Comparison of ENCODE assay signal across 8 cellular contexts in the genomic region with DNA sequence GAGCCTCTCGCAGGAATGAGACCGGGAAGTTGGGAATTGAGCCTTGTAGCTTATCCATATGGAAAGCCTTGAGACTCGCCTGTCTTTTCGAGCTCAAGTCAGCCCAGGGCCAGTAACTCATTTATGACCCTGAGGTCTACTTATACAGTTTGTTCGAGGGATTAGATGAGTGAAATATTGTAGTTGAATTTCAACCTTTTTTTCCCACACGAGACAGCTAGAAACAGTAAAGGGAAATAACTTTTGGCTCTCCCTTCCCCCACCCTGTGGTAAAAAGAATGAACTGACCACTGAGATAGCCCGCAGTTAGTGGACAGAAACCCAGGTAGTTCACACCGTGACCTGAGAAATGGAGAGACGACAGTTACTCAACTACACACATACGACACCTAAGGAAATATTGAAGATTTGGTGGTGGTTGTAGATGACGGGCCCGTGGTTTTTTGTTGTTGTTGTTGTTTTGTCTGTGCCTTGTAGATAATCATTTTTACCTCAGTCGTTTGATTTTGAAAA. TPM values are rescaled to one million over a fixed set of nuclear protein-coding genes. Genes with fewer than 3 reads are reported as not detected.
DNase-seq lines count a peak whose midpoint lies in the region; ATAC-seq, FAIRE-seq and TF ChIP-seq lines count a peak whose summit lies in the region.

No MANE protein-coding gene starts in this region.

- H2AFZ ChIP-seq in OCI-LY1 (ENCODE audit: low read length): no peak overlapping the region

- H4K5ac ChIP-seq in mesendoderm (ENCODE audit: low read length): no peak overlapping the region

- peak overlapping the region; percentile 96 for H3K4me3 Mint-ChIP-seq in central memory CD8-positive, alpha-beta T cell

- peaks cover 5% of the 10 kb centered on the region for H3K79me1 ChIP-seq in mesendoderm (ENCODE audit: low read length)

- H3K79me2 ChIP-seq in OCI-LY1 (ENCODE audit: insufficient read depth, low read length) (peaks cover 44% of the 10 kb centered on the region), mesendoderm (ENCODE audit: control insufficient read depth, insufficient read depth, low read length) (peaks cover 34% of the 10 kb centered on the region)

- peaks cover 45% of the 10 kb centered on the region for H3K4me1 ChIP-seq in OCI-LY1 (ENCODE audit: insufficient read depth, low read length, severe bottlenecking)
- peaks cover 2% of the 10 kb centered on the region for H3K4me1 ChIP-seq in mesendoderm (ENCODE audit: control insufficient read depth, low read depth, low read length)

- WGBS in mesendoderm (ENCODE audit: extremely low coverage, insufficient coverage, low lambda C conversion rate): no CpG with 5 or more reads among the region's 13 CpGs

- H3K4me2 ChIP-seq in OCI-LY1 (ENCODE audit: low read length) (peak overlapping the region; percentile 93), mesendoderm (ENCODE audit: low read length) (peak overlapping the region; percentile 96)

- H3F3A ChIP-seq in OCI-LY1 (ENCODE audit: insufficient read depth, low read length): 0 out of 2 replicates have a peak, but pooled peaks cover 3% of the 10 kb centered on the region

- H3K18ac ChIP-seq in mesendoderm (ENCODE audit: low read length): peak overlapping the region; percentile 55

- no peak overlapping the region for H2BK120ac ChIP-seq in mesendoderm (ENCODE audit: low read depth, low read length)

- no peaks in the 10 kb centered on the region for H3K27me3 Mint-ChIP-seq in central memory CD8-positive, alpha-beta T cell

- no peak for ATAC-seq in central memory CD8-positive, alpha-beta T cell (replicated peaks; ENCODE audit: extremely low read depth, poor library complexity, severe bottlenecking)

- H3K27ac ChIP-seq in OCI-LY1 (ENCODE audit: low read depth, low read length, poor library complexity, severe bottlenecking): peak overlapping the region; percentile 62
- no peak overlapping the region for H3K27ac ChIP-seq in mesendoderm (ENCODE audit: low read depth, low read length)

- peak; percentile 49 for FAIRE-seq in GM19239 (lab: Jason Lieb, UNC)

- TF ChIP-seq CTCF in OCI-LY1 (IDR thresholded peaks at IDR 0.05; ENCODE audit: low read length): no peak

- no peaks in the 10 kb centered on the region for H4K20me1 ChIP-seq in OCI-LY1 (ENCODE audit: insufficient read depth, low read length)

- peaks cover 39% of the 10 kb centered on the region for H3K36me3 ChIP-seq in OCI-LY1 (ENCODE audit: insufficient read depth, low read length)
- H3K36me3 ChIP-seq in mesendoderm (ENCODE audit: control insufficient read depth, insufficient read depth, low read length): no peaks in the 10 kb centered on the region

- H3K36me3 Mint-ChIP-seq in central memory CD8-positive, alpha-beta T cell (ENCODE audit: insufficient read depth): peaks cover 36% of the 10 kb centered on the region

- H3K27ac Mint-ChIP-seq in central memory CD8-positive, alpha-beta T cell (ENCODE audit: low read depth): peak overlapping the region; percentile 94

- peak overlapping the region; percentile 96 for H3K4me3 ChIP-seq in OCI-LY1 (ENCODE audit: low read depth, low read length, poor library complexity, severe bottlenecking)
- peak overlapping the region; percentile 93 for H3K4me3 ChIP-seq in mesendoderm (ENCODE audit: low read length)

- no peaks in the 10 kb centered on the region for H3K27me3 ChIP-seq in OCI-LY1 (ENCODE audit: insufficient read depth, low read length)
- no peaks in the 10 kb centered on the region for H3K27me3 ChIP-seq in mesendoderm (ENCODE audit: insufficient read depth, low read length, poor library complexity)

- peak; percentile 9 for DNase-seq in GM19239 (ENCODE audit: insufficient read length, low spot score)
- no peak for DNase-seq in central memory CD8-positive, alpha-beta T cell (ENCODE audit: low spot score in 2 of 2)
- DNase-seq in mesendoderm: peak; percentile 81
- DNase-seq in NCI-H1417 treated with DMSO at 0.1 percent for 48 hours (lab: John Stamatoyannopoulos, UW): no peak
- DNase-seq in NCI-H1436 treated with DMSO at 0.1 percent for 48 hours (lab: John Stamatoyannopoulos, UW): no peak
- no peak for DNase-seq in NCI-H2081 treated with DMSO at 0.1 percent for 48 hours (lab: John Stamatoyannopoulos, UW)
- DNase-seq in NCI-H2107 treated with DMSO at 0.1 percent for 48 hours (lab: John Stamatoyannopoulos, UW; ENCODE audit: unreplicated experiment): no peak

- H3K9ac ChIP-seq in OCI-LY1 (ENCODE audit: low read length) (peak overlapping the region; percentile 80), mesendoderm (ENCODE audit: low read length) (peak overlapping the region; percentile 95)

- H3K9me3 Mint-ChIP-seq in central memory CD8-positive, alpha-beta T cell: no peaks in the 10 kb centered on the region

- no peak overlapping the region for H3K23ac ChIP-seq in mesendoderm (ENCODE audit: low read length)

- H3K9me3 ChIP-seq in OCI-LY1 (ENCODE audit: low read length): no peaks in the 10 kb centered on the region

- H4K8ac ChIP-seq in mesendoderm (ENCODE audit: low read depth, low read length): no peak overlapping the region

- H3K56ac ChIP-seq in mesendoderm (ENCODE audit: low read length): peak overlapping the region; percentile 97

- H3K4me1 Mint-ChIP-seq in central memory CD8-positive, alpha-beta T cell: peaks cover 52% of the 10 kb centered on the region

- no peak overlapping the region for H3K4ac ChIP-seq in mesendoderm (ENCODE audit: low read depth, low read length)

- H2AK5ac ChIP-seq in mesendoderm (ENCODE audit: low read length): no peak overlapping the region

- no peaks in the 10 kb centered on the region for H3K9me2 ChIP-seq in OCI-LY1 (ENCODE audit: low read depth, low read length)

- H2BK5ac ChIP-seq in mesendoderm (ENCODE audit: low read length): no peak overlapping the region

- H2BK15ac ChIP-seq in mesendoderm (replicated peaks; ENCODE audit: low read depth): no peak overlapping the region

RNA-seq across cellular contexts. Expression of a gene that starts 0.8 kb away (rescaled TPM):
- polyA plus RNA-seq in mesendoderm (2013, experiment 1 of 2): 74.9 TPM
- 75.2 TPM for polyA plus RNA-seq in mesendoderm (2013, experiment 2 of 2)

Comparison
In these comparisons a context has a peak if more than half of its experiments do, and no peak if none do; other contexts are left out.
1. DNase-seq: peak in GM19239 (single experiment) and mesendoderm (single experiment); none in central memory CD8-positive, alpha-beta T cell (0 of 2), NCI-H1417 treated with DMSO at 0.1 percent for 48 hours (single experiment), NCI-H1436 treated with DMSO at 0.1 percent for 48 hours (single experiment), NCI-H2081 treated with DMSO at 0.1 percent for 48 hours (single experiment) and NCI-H2107 treated with DMSO at 0.1 percent for 48 hours (single experiment).